Comparison of ENCODE assay signal across 16 cellular contexts in genomic region chr2:67075530-67076253, GRCh38.
"Had no signal": no experiment of that assay in that cellular context is flagged by ENCODE, and none has a peak within 500 bp of the region (broad histone marks: within the 10 kb centered on the region; RNA-seq: fewer than 3 reads in every experiment).

No MANE protein-coding gene starts in this region.

- DNase-seq: effector memory CD4-positive, alpha-beta T cell; foreskin fibroblast; glutamatergic neuron; islet precursor cell; mammary epithelial cell; naive B cell; small intestine; stimulated activated CD4-positive, alpha-beta T cell treated with anti-CD3 and anti-CD28 coated beads, Interleukin-12 subunit alpha, Interleukin-12 subunit beta, amount 100 ng/mL, for 4 hours; stimulated activated naive CD4-positive, alpha-beta T cell treated with Interleukin-2 at 50 U/mL for 16 hours had no signal

- H3K4me1 ChIP-seq: esophagus muscularis mucosa, gastroesophageal sphincter, right atrium auricular region had no signal

- H3K27me3 Mint-ChIP-seq: naive B cell had no signal

- H3K4me3 Mint-ChIP-seq: naive B cell, type B pancreatic cell had no signal

- H3K9me3 ChIP-seq: neutrophil had no signal

- H3K36me3 ChIP-seq: esophagus muscularis mucosa, gastroesophageal sphincter, neutrophil, right atrium auricular region had no signal

- ATAC-seq: gastroesophageal sphincter, left lobe of liver had no signal

- H3K27me3 ChIP-seq: esophagus muscularis mucosa, gastroesophageal sphincter, neutrophil, right atrium auricular region had no signal

- H3K4me1 Mint-ChIP-seq: naive B cell had no signal

- H3K4me3 ChIP-seq: esophagus muscularis mucosa, gastroesophageal sphincter, right atrium auricular region had no signal

- H3K36me3 Mint-ChIP-seq: naive B cell had no signal

- H3K27ac ChIP-seq: epithelial cell of prostate, esophagus muscularis mucosa, gastroesophageal sphincter, neutrophil, right atrium auricular region had no signal

- H3K27ac Mint-ChIP-seq: naive B cell, type B pancreatic cell had no signal
